32 cellular contexts compared by ENCODE assay signal in genomic region chr14:36947362-36947761, GRCh38.
"Had no signal": no experiment of that assay in that cellular context is flagged by ENCODE, and none has a peak within 500 bp of the region (broad histone marks: within the 10 kb centered on the region; RNA-seq: fewer than 3 reads in every experiment).

No MANE protein-coding gene starts in this region.

- DNase-seq: activated B cell treated with CpG ODN at 0.5 μM for 24 hours; activated CD4-positive, alpha-beta memory T cell treated with anti-CD3 and anti-CD28 coated beads for 36 hours; activated CD4-positive, alpha-beta T cell treated with anti-CD3 and anti-CD28 coated beads for 4 hours; activated CD4-positive, alpha-beta T cell treated with anti-CD3 and anti-CD28 coated beads, Interleukin-2, amount 50 U/mL, for 1 hour; activated CD4-positive, CD25-positive, alpha-beta regulatory T cell treated with anti-CD3 and anti-CD28 coated beads, Interleukin-2, amount 50 U/mL, for 72 hours; activated CD8-positive, alpha-beta memory T cell treated with anti-CD3 and anti-CD28 coated beads, Interleukin-2, amount 50 U/mL, for 48 hours; activated effector memory CD4-positive, alpha-beta T cell treated with Interleukin-2 at 50 U/mL for 16 hours; activated naive CD4-positive, alpha-beta T cell treated with anti-CD3 and anti-CD28 coated beads, Interleukin-2, amount 10 ng/mL, durations not matched to agents 7 days and 5 days; activated naive CD8-positive, alpha-beta T cell treated with anti-CD3 and anti-CD28 coated beads, Interleukin-2, amount 50 U/mL, for 24 hours; activated T-cell treated with anti-CD3 and anti-CD28 coated beads, Interleukin-2, amount 50 U/mL, for 48 hours; anterior cingulate cortex; central memory CD4-positive, alpha-beta T cell; MM.1S; MV-4-11; NCI-H1092; NCI-H1436 treated with DMSO at 0.1 percent for 48 hours; NCI-H187; NCI-H2029 treated with DMSO at 0.1 percent for 48 hours; NCI-H2107; NCI-H2171; NCI-H510A; PC-9; SIG-M5; SW 1271; T-helper 1 cell; T-helper 2 cell; T-helper 9 cell had no signal

- ATAC-seq: activated naive CD8-positive, alpha-beta T cell treated with anti-CD3 and anti-CD28 coated beads, Interleukin-2, amount 50 U/mL, for 24 hours; Right ventricle myocardium inferior had no signal

- FAIRE-seq: colon, RCC 7860 had no signal

- H3K4me3 ChIP-seq: PC-9 had no signal

- H3K27ac ChIP-seq: PC-9, RWPE1, VCaP had no signal
